ENCODE assay signal across 1 cellular context in genomic region chr9:37107701-37108100, GRCh38.
TF ChIP-seq lines count a peak whose summit lies in the region.

No MANE protein-coding gene starts in this region.

TF ChIP-seq in GM12891, 5 proteins besides CTCF, POLR2A, EP300 and RAD21:
- TF ChIP-seq POLR2AphosphoS5 (IDR thresholded peaks at IDR 0.05; ENCODE audit: low read depth, low read length), result no peak
- no peak for TF ChIP-seq PAX5 (IDR thresholded peaks at IDR 0.05; ENCODE audit: insufficient read depth, low read length, severe bottlenecking)
- no peak for TF ChIP-seq TAF1 (IDR thresholded peaks at IDR 0.05; ENCODE audit: low read depth, low read length)
- no peak for TF ChIP-seq SPI1 (IDR thresholded peaks at IDR 0.05; ENCODE audit: low read depth, low read length)
- no peak for TF ChIP-seq POU2F2 (IDR thresholded peaks at IDR 0.05; ENCODE audit: low read depth, low read length)
